In genomic region chr5:59528226-59528862, GRCh38 we compare ENCODE assay signal across 21 cellular contexts.
"Had no signal": no experiment of that assay in that cellular context is flagged by ENCODE, and none has a peak within 500 bp of the region (broad histone marks: within the 10 kb centered on the region; RNA-seq: fewer than 3 reads in every experiment).

No MANE protein-coding gene starts in this region.

- H3K4me3 ChIP-seq: body of pancreas, coronary artery had no signal

- H3K27me3 Mint-ChIP-seq: activated CD4-positive, alpha-beta T cell treated with anti-CD3 and anti-CD28 coated beads, Interleukin-2, amount 10 ng/mL, durations not matched to agents 7 days and 5 days; activated naive CD8-positive, alpha-beta T cell; naive B cell had no signal

- H3K27ac ChIP-seq: body of pancreas, coronary artery, foreskin keratinocyte, neutrophil had no signal

- H3K4me1 Mint-ChIP-seq: activated CD4-positive, alpha-beta T cell treated with anti-CD3 and anti-CD28 coated beads, Interleukin-2, amount 10 ng/mL, durations not matched to agents 7 days and 5 days had no signal

- H3K27me3 ChIP-seq: body of pancreas, foreskin keratinocyte, neutrophil had no signal

- H3K36me3 Mint-ChIP-seq: activated naive CD8-positive, alpha-beta T cell had no signal

- DNase-seq: activated CD4-positive, alpha-beta T cell treated with anti-CD3 and anti-CD28 coated beads, Interleukin-2, amount 10 ng/mL, durations not matched to agents 7 days and 5 days; activated CD8-positive, alpha-beta memory T cell treated with anti-CD3 and anti-CD28 coated beads, Interleukin-2, amount 50 U/mL, for 48 hours; activated gamma-delta T cell; activated T-cell treated with anti-CD3 and anti-CD28 coated beads, Interleukin-2, amount 50 U/mL, for 72 hours; amygdala; body of pancreas; caudate nucleus; effector CD4-positive, alpha-beta T cell; foreskin keratinocyte; kidney glomerular epithelial cell; midbrain; naive B cell; right cardiac atrium; small intestine; stimulated activated CD4-positive, alpha-beta T cell treated with anti-CD3 and anti-CD28 coated beads, Interleukin-4, amount 100 ng/mL, for 4 hours; stimulated activated CD8-positive, alpha-beta memory T cell treated with anti-CD3 and anti-CD28 coated beads, Interleukin-4, amount 100 ng/mL, for 48 hours; stimulated activated naive CD4-positive, alpha-beta T cell treated with Interleukin-2 at 50 U/mL for 16 hours; trophoblast cell had no signal

- H3K27ac Mint-ChIP-seq: activated CD4-positive, alpha-beta T cell treated with anti-CD3 and anti-CD28 coated beads, Interleukin-2, amount 10 ng/mL, durations not matched to agents 7 days and 5 days; activated naive CD8-positive, alpha-beta T cell; activated T-cell treated with anti-CD3 and anti-CD28 coated beads, Interleukin-2, amount 50 U/mL, for 72 hours had no signal

- H3K4me3 Mint-ChIP-seq: activated CD4-positive, alpha-beta T cell treated with anti-CD3 and anti-CD28 coated beads, Interleukin-2, amount 10 ng/mL, durations not matched to agents 7 days and 5 days; activated naive CD8-positive, alpha-beta T cell; activated T-cell treated with anti-CD3 and anti-CD28 coated beads, Interleukin-2, amount 50 U/mL, for 72 hours; naive B cell had no signal

- H3K9me3 ChIP-seq: body of pancreas, neutrophil had no signal

- H3K4me1 ChIP-seq: body of pancreas, foreskin keratinocyte had no signal

- ATAC-seq: activated T-cell treated with anti-CD3 and anti-CD28 coated beads, Interleukin-2, amount 50 U/mL, for 72 hours; body of pancreas; foreskin keratinocyte; right cardiac atrium had no signal
